8 cellular contexts compared by ENCODE assay signal in the genomic region with DNA sequence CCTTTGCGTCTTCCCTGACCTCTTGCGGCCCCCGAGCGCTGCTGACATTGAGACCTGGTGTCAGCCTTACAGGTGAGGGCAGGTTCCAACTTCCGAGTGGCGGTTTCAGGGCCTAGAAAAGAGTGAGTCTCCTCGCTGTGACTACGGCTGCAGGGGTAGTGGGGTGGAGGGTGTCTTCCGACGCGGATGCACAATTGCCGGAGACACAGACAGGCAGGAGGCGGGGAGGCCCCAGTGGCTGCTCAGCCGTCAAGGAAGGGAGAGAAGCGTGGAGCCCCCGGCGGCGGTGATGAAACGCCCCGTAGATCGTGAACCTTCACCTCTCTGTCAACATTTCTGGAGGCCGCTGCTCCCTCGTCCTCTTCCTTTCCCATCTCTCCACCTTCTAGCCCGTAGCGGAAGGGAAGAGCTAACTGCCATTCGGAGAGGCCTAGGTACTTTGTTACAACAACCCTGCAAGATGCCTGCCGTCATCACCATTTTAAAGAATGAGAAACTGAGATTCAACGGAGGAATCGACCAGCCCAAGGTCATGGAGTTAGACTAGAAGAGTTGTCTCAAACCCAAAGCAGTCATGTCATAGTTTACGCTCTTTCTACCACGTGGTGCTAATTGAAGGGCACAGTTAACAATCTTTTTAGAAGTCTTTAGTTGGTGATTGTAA. TPM values are rescaled to one million over a fixed set of nuclear protein-coding genes. Genes with fewer than 3 reads are reported as not detected.
DNase-seq lines count a peak whose midpoint lies in the region; ATAC-seq and TF ChIP-seq lines count a peak whose summit lies in the region.

No MANE protein-coding gene starts in this region.

- intact Hi-C loops in heart left ventricle (cut with DNase I) (loop anchor here in 1 of 10 donors (5.0 kb wide), 1 partner anchor 111 kb away; a partner anchor contains a TSS), Right ventricle myocardium inferior (cut with DNase I) (no loop called here), Panc1 (cut with micrococcal nuclease; ENCODE audit: unreplicated experiment) (no loop called here)

- TF ChIP-seq POLR2A in heart left ventricle (IDR thresholded peaks at IDR 0.05): no peak

- POLR2A ChIA-PET in Panc1 (lab: Charles Lee): no interaction called here

- H3K27ac ChIP-seq in heart left ventricle (peak overlapping the region; percentile 90 to 99 (median 96)), Panc1 (ENCODE audit: low read length) (peak overlapping the region; percentile 92), epithelial cell of prostate (peak overlapping the region; percentile 91)

- no peak for TF ChIP-seq CTCF in heart left ventricle (IDR thresholded peaks at IDR 0.05)
- TF ChIP-seq CTCF in Panc1 (IDR thresholded peaks at IDR 0.05): no peak
- no peak for TF ChIP-seq CTCF in omental fat pad (IDR thresholded peaks at IDR 0.05)

- ATAC-seq in heart left ventricle: peak in 2 of 4 donors; percentile 5 to 26
- no peak for ATAC-seq in Right ventricle myocardium inferior
- peak; percentile 23 for ATAC-seq in HG02798 (IDR thresholded peaks at IDR 0.05; ENCODE audit: poor library complexity, unreplicated experiment)
- ATAC-seq in Panc1: peak; percentile 64
- peak; percentile 39 for ATAC-seq in omental fat pad (ENCODE audit: low FRiP score)

- 3 to 5% (median 3%) methylated on average over 31 of the region's 31 CpGs for WGBS in heart left ventricle, 4 donors

- no peak for DNase-seq in heart left ventricle
- DNase-seq in Right ventricle myocardium inferior (ENCODE audit: missing footprints): no peak
- no peak for DNase-seq in Panc1 (ENCODE audit: low read depth, low spot score)
- DNase-seq in epithelial cell of prostate (ENCODE audit: low read depth, low spot score): no peak
- DNase-seq in omental fat pad (ENCODE audit: low spot score): no peak
- DNase-seq in foreskin melanocyte: no peak
- no peak for DNase-seq in SW480 (ENCODE audit: low spot score)

- H3K9me3 ChIP-seq in heart left ventricle: no peaks in the 10 kb centered on the region
- H3K9me3 ChIP-seq in Panc1 (ENCODE audit: control insufficient read depth, insufficient read depth, low read depth, low read length): no peaks in the 10 kb centered on the region

- CTCF ChIA-PET in Panc1 (lab: Charles Lee): no interaction called here

- H3K27me3 ChIP-seq in heart left ventricle: no peaks in the 10 kb centered on the region
- H3K27me3 ChIP-seq in Panc1 (ENCODE audit: control insufficient read depth, insufficient read depth, low read length): no peaks in the 10 kb centered on the region

- peaks cover 0 to 9% (median 0%) of the 10 kb centered on the region in 9 donors for H3K36me3 ChIP-seq in heart left ventricle
- H3K36me3 ChIP-seq in Panc1 (ENCODE audit: control insufficient read depth, insufficient read depth, low read length): no peaks in the 10 kb centered on the region

- in situ Hi-C loops in Panc1 (cut with HindIII; ENCODE audit: low pct_unique_long_range_greater_than_20kb, low sequenced_read_pairs): no loop called here

- H3K4me1 ChIP-seq in heart left ventricle (peaks cover 0 to 36% (median 16%) of the 10 kb centered on the region in 12 donors), Panc1 (ENCODE audit: control insufficient read depth, insufficient read depth, low read length) (peaks cover 17% of the 10 kb centered on the region)

- BruUV-seq in Panc1 (replicated peaks; lab: Mats Ljungman, UMichigan): no TSS peak

- H3K4me3 ChIP-seq in heart left ventricle (peak overlapping the region; percentile 64 to 99 (median 82)), Panc1 (ENCODE audit: low read depth in 2 of 2, low read length in 2 of 2) (peak overlapping the region; percentile 91 to 94)

RNA-seq across cellular contexts. Expression of a gene that starts 0.5 kb away (rescaled TPM):
- total RNA-seq in heart left ventricle: 10 to 100 TPM; 47.5 to 88.4 (median 59.7) TPM
- 10 to 100 TPM; 47.4 to 81.8 TPM for polyA plus RNA-seq in heart left ventricle
- 71.4 TPM for total RNA-seq in Right ventricle myocardium inferior
- 68.7 TPM for total RNA-seq in Panc1 (2021; ENCODE audit: unreplicated experiment)
- polyA plus RNA-seq in Panc1 (2012; ENCODE audit: insufficient read length): 73.2 TPM
- total RNA-seq in omental fat pad: 10 to 100 TPM; 40.5 to 47.1 (median 42.3) TPM

RNA-seq across cellular contexts. Expression of a gene that starts 9.8 kb away (rescaled TPM):
- total RNA-seq in heart left ventricle (10 to 100 TPM in 5 of 9 donors, 1 to 10 TPM in 4; 7.2 to 39.7 (median 10.1) TPM), Right ventricle myocardium inferior (11.6 TPM), Panc1 (2021; ENCODE audit: unreplicated experiment) (37.5 TPM), omental fat pad (10 to 100 TPM; 15.1 to 46.3 (median 27.5) TPM)
- polyA plus RNA-seq in heart left ventricle: 10 to 100 TPM in 1 of 2 donors, 1 to 10 TPM in 1; 9.7 to 12.8 TPM
- polyA plus RNA-seq in Panc1 (2012; ENCODE audit: insufficient read length): 27.7 TPM

RNA-seq across cellular contexts. Expression of a gene that starts 48.3 kb away (rescaled TPM):
- total RNA-seq in heart left ventricle: 10 to 100 TPM; 12.0 to 47.5 (median 23.4) TPM
- polyA plus RNA-seq in heart left ventricle: 10 to 100 TPM; 25.4 to 28.0 TPM
- 26.0 TPM for total RNA-seq in Right ventricle myocardium inferior
- 109 TPM for total RNA-seq in Panc1 (2021; ENCODE audit: unreplicated experiment)
- polyA plus RNA-seq in Panc1 (2012; ENCODE audit: insufficient read length): 169 TPM
- 10 to 100 TPM; 27.9 to 56.8 (median 44.5) TPM for total RNA-seq in omental fat pad

RNA-seq across cellular contexts. Expression of a gene that starts 50.0 kb away (rescaled TPM):
- total RNA-seq in heart left ventricle: 100 to 1,000 TPM in 5 of 9 donors, 10 to 100 TPM in 4; 60.6 to 250 (median 117) TPM
- 100 to 1,000 TPM; 113 to 245 TPM for polyA plus RNA-seq in heart left ventricle
- 126 TPM for total RNA-seq in Right ventricle myocardium inferior
- 72.6 TPM for total RNA-seq in Panc1 (2021; ENCODE audit: unreplicated experiment)
- polyA plus RNA-seq in Panc1 (2012; ENCODE audit: insufficient read length): 114 TPM
- 100 to 1,000 TPM in 1 of 4 donors, 10 to 100 TPM in 3; 82.8 to 105 (median 96.5) TPM for total RNA-seq in omental fat pad

RNA-seq across cellular contexts. Expression of a gene that starts 54.5 kb away (rescaled TPM):
- 10 to 100 TPM in 3 of 9 donors, 1 to 10 TPM in 6; 3.8 to 20.0 (median 6.2) TPM for total RNA-seq in heart left ventricle
- 10 to 100 TPM in 1 of 2 donors, 1 to 10 TPM in 1; 6.1 to 14.9 TPM for polyA plus RNA-seq in heart left ventricle
- total RNA-seq in Right ventricle myocardium inferior: 6.4 TPM
- total RNA-seq in Panc1 (2021; ENCODE audit: unreplicated experiment): 33.5 TPM
- polyA plus RNA-seq in Panc1 (2012; ENCODE audit: insufficient read length): 34.7 TPM
- 10 to 100 TPM; 10.8 to 40.0 (median 25.8) TPM for total RNA-seq in omental fat pad
